Comparison of ENCODE assay signal across 14 cellular contexts in genomic region chr15:78170848-78171773, GRCh38. TPM values are rescaled to one million over a fixed set of nuclear protein-coding genes. Genes with fewer than 3 reads are reported as not detected.
DNase-seq lines count a peak whose midpoint lies in the region; ATAC-seq and TF ChIP-seq lines count a peak whose summit lies in the region.
"Had no signal": no experiment of that assay in that cellular context is flagged by ENCODE, and none has a peak within 500 bp of the region (broad histone marks: within the 10 kb centered on the region; RNA-seq: fewer than 3 reads in every experiment).

No MANE protein-coding gene starts in this region.

- peak; percentile 35 for ATAC-seq in GM18508 (IDR thresholded peaks at IDR 0.05; ENCODE audit: insufficient read depth, unreplicated experiment)
- peak; percentile 65 for ATAC-seq in GM21717 (IDR thresholded peaks at IDR 0.05; ENCODE audit: unreplicated experiment)
- ATAC-seq in HG03571 (IDR thresholded peaks at IDR 0.05; ENCODE audit: unreplicated experiment), result peak; percentile 60
- no peak for ATAC-seq in activated T-helper 17 cell treated with anti-CD3 and anti-CD28 coated beads, Interleukin-2, amount 50 U/mL, for 72 hours (replicated peaks)
- ATAC-seq in activated CD4-positive, alpha-beta T cell treated with anti-CD3 and anti-CD28 coated beads for 36 hours, result no peak
- no peak for ATAC-seq in HG03135 (IDR thresholded peaks at IDR 0.05; ENCODE audit: unreplicated experiment)

- intact Hi-C loops in lower leg skin (cut with DNase I; ENCODE audit: low total_unique reads), result no loop called here
- intact Hi-C loops in activated CD4-positive, alpha-beta T cell treated with anti-CD3 and anti-CD28 coated beads for 36 hours (cut with DNase I, micrococcal nuclease), result no loop called here

- TF ChIP-seq CTCF in lower leg skin (IDR thresholded peaks at IDR 0.05), result no peak

- no peak for TF ChIP-seq POLR2A in lower leg skin (IDR thresholded peaks at IDR 0.05)

- POLR2A ChIA-PET in activated CD4-positive, alpha-beta T cell treated with anti-CD3 and anti-CD28 coated beads for 36 hours (lab: Charles Lee), result interaction anchor here (0.6 kb wide), 1 partner anchor 139 kb away, joined by 7 read pairs; no protein-coding TSS in a partner anchor

- peaks cover 66% of the 10 kb centered on the region for H3K36me3 Mint-ChIP-seq in activated T-helper 17 cell treated with anti-CD3 and anti-CD28 coated beads, Interleukin-2, amount 50 U/mL, for 72 hours (ENCODE audit: low read depth)
- peaks cover 62% of the 10 kb centered on the region for H3K36me3 Mint-ChIP-seq in activated CD4-positive, alpha-beta T cell treated with anti-CD3 and anti-CD28 coated beads for 36 hours (ENCODE audit: low read depth)

- no peak overlapping the region for H3K27ac Mint-ChIP-seq in activated T-helper 17 cell treated with anti-CD3 and anti-CD28 coated beads, Interleukin-2, amount 50 U/mL, for 72 hours
- no peak overlapping the region for H3K27ac Mint-ChIP-seq in activated CD4-positive, alpha-beta T cell treated with anti-CD3 and anti-CD28 coated beads for 36 hours

- peak; percentile 12 to 49 for DNase-seq in lower leg skin (ENCODE audit: low spot score in 2 of 2)
- no peak for DNase-seq in GDM1 (lab: John Stamatoyannopoulos, UW)
- DNase-seq in activated CD4-positive, alpha-beta T cell treated with anti-CD3 and anti-CD28 coated beads for 36 hours, result no peak
- DNase-seq: activated effector memory CD4-positive, alpha-beta T cell treated with anti-CD3 and anti-CD28 coated beads, Interleukin-2, amount 50 U/mL, for 16 hours; EL; erythroblast; SJCRH30; stimulated activated CD4-positive, alpha-beta T cell treated with anti-CD3 and anti-CD28 coated beads, Interleukin-2, amount 100 ng/mL, for 48 hours had no signal

- no peak overlapping the region for H3K4me3 ChIP-seq in lower leg skin (ENCODE audit: low read depth, poor library complexity, severe bottlenecking)
- H3K4me3 ChIP-seq: lung, SJCRH30 had no signal

- no peak overlapping the region for H3K4me3 Mint-ChIP-seq in activated T-helper 17 cell treated with anti-CD3 and anti-CD28 coated beads, Interleukin-2, amount 50 U/mL, for 72 hours
- no peak overlapping the region for H3K4me3 Mint-ChIP-seq in activated CD4-positive, alpha-beta T cell treated with anti-CD3 and anti-CD28 coated beads for 36 hours

- 89 to 92% methylated on average over 17 of the region's 17 CpGs for WGBS in lower leg skin, 2 donors

- no peaks in the 10 kb centered on the region for H3K9me3 Mint-ChIP-seq in activated T-helper 17 cell treated with anti-CD3 and anti-CD28 coated beads, Interleukin-2, amount 50 U/mL, for 72 hours
- H3K9me3 Mint-ChIP-seq in activated CD4-positive, alpha-beta T cell treated with anti-CD3 and anti-CD28 coated beads for 36 hours (ENCODE audit: low read depth), result no peaks in the 10 kb centered on the region

- H3K4me1 Mint-ChIP-seq in activated T-helper 17 cell treated with anti-CD3 and anti-CD28 coated beads, Interleukin-2, amount 50 U/mL, for 72 hours, result no peaks in the 10 kb centered on the region
- H3K4me1 Mint-ChIP-seq in activated CD4-positive, alpha-beta T cell treated with anti-CD3 and anti-CD28 coated beads for 36 hours, result peaks cover 41% of the 10 kb centered on the region

- no peaks in the 10 kb centered on the region for H3K27me3 Mint-ChIP-seq in activated T-helper 17 cell treated with anti-CD3 and anti-CD28 coated beads, Interleukin-2, amount 50 U/mL, for 72 hours
- no peaks in the 10 kb centered on the region for H3K27me3 Mint-ChIP-seq in activated CD4-positive, alpha-beta T cell treated with anti-CD3 and anti-CD28 coated beads for 36 hours

- CTCF ChIA-PET in activated CD4-positive, alpha-beta T cell treated with anti-CD3 and anti-CD28 coated beads for 36 hours (lab: Charles Lee), result interaction anchor here (0.8 to 1.5 kb wide), 4 partner anchors 24 to 71 kb away, joined by 3 to 8 read pairs (median 4); partner anchors contain the start of gene CIB2

RNA-seq across cellular contexts. Expression of gene IDH3A, which starts 21.9 kb away (rescaled TPM):
- 10 to 100 TPM; 51.0 to 77.2 (median 60.8) TPM for total RNA-seq in lower leg skin
- 100 to 1,000 TPM in 1 of 2 donors, 10 to 100 TPM in 1; 61.9 to 176 TPM for total RNA-seq in activated T-helper 17 cell treated with anti-CD3 and anti-CD28 coated beads, Interleukin-2, amount 50 U/mL, for 72 hours
- total RNA-seq in activated CD4-positive, alpha-beta T cell treated with anti-CD3 and anti-CD28 coated beads for 36 hours, result 100 to 1,000 TPM; 129 to 135 TPM

RNA-seq across cellular contexts. Expression of gene CIB2, which starts 39.9 kb away (rescaled TPM):
- total RNA-seq in lower leg skin, result 10 to 100 TPM in 2 of 4 donors, 1 to 10 TPM in 2; 6.6 to 16.2 (median 10.9) TPM
- total RNA-seq in activated T-helper 17 cell treated with anti-CD3 and anti-CD28 coated beads, Interleukin-2, amount 50 U/mL, for 72 hours, result 1 to 10 TPM in 1 of 2 donors, under 1 TPM in 1; 0.65 to 1.7 TPM
- total RNA-seq in activated CD4-positive, alpha-beta T cell treated with anti-CD3 and anti-CD28 coated beads for 36 hours, result 1 to 10 TPM in 1 of 2 experiments, under 1 TPM in 1; 0.91 to 1.2 TPM

Comparison
In these comparisons a context has a peak if more than half of its experiments do, and no peak if none do; other contexts are left out.
1. ATAC-seq: peak in GM18508 (single experiment), GM21717 (single experiment) and HG03571 (single experiment); none in activated T-helper 17 cell treated with anti-CD3 and anti-CD28 coated beads, Interleukin-2, amount 50 U/mL, for 72 hours (single experiment), activated CD4-positive, alpha-beta T cell treated with anti-CD3 and anti-CD28 coated beads for 36 hours (single experiment) and HG03135 (single experiment).
2. DNase-seq: peak in lower leg skin (2 of 2); none in GDM1 (single experiment) and activated CD4-positive, alpha-beta T cell treated with anti-CD3 and anti-CD28 coated beads for 36 hours (single experiment).